ENCODE assay signal across 24 cellular contexts in the genomic region with DNA sequence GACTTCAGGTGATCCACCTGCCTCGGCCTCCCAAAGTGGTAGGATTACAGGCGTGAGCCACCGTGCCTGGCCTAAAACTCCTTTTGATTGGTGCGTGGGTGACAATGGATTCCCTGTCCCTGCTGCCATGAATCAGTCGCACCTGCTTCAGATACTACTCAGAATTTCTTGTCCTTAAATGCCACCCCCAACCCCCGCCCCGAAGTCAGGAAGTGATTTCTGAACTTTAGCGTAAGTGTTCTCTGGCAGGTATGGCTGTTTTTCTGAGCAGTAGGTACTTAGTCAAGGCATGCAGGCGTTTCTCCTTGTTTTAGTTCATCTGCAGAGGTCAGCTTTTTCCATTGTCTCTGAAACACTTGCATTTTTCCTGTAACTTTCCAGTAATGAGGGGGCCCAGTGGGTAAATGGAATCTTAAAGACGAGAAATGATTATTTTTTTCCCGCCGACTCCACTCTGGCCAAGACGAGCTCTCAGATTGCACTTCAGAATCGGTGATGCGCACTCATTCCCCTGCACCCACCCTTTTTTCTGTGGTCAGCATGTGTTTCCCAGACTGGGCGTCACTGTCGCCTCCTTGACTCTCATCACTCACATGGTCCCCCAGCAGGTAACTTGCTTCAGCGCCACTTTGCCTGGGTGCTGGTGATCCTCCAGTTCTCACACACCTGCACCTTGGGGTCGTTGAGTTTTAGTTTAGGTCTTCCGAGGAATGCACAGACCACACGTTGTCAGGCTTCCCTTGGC.
"Had no signal": no experiment of that assay in that cellular context is flagged by ENCODE, and none has a peak within 500 bp of the region (broad histone marks: within the 10 kb centered on the region; RNA-seq: fewer than 3 reads in every experiment).

No MANE protein-coding gene starts in this region.

- H3K27me3 Mint-ChIP-seq: effector memory CD8-positive, alpha-beta T cell had no signal

- H3K27me3 ChIP-seq: colonic mucosa, right atrium auricular region, transverse colon, upper lobe of right lung, uterus had no signal

- H3K27ac ChIP-seq: colonic mucosa, prostate gland, right atrium auricular region, thoracic aorta, transverse colon, upper lobe of right lung, uterus had no signal

- H3K9me3 ChIP-seq: colonic mucosa, mucosa of descending colon, prostate gland, right atrium auricular region, thoracic aorta, transverse colon, upper lobe of right lung, uterus had no signal

- H3K4me2 ChIP-seq: smooth muscle cell had no signal

- H3K27ac Mint-ChIP-seq: effector memory CD8-positive, alpha-beta T cell; memory B cell; mesothelial cell of epicardium; nephron; stimulated activated memory B cell treated with anti-CD40 and anti-IgM and Interleukin-4, amounts not matched to agents 10 μg/mL and 1 μg/mL and 100 μg/mL, for 72 hours; stimulated activated naive CD8-positive, alpha-beta T cell treated with anti-CD3 and anti-CD28 coated beads, Interleukin-15, Interleukin-2, amounts not matched to agents 100 ng/mL and 50 ng/mL, for 24 hours had no signal

- FAIRE-seq: endometrium, frontal cortex, kidney had no signal

- DNase-seq: colonic mucosa; effector memory CD8-positive, alpha-beta T cell; head of caudate nucleus; kidney; mucosa of descending colon; naive B cell; nucleus accumbens; stimulated activated CD4-positive, alpha-beta T cell treated with anti-CD3 and anti-CD28 coated beads, Interleukin-2, amount 100 ng/mL, for 24 hours; stimulated activated CD4-positive, alpha-beta T cell treated with anti-CD3 and anti-CD28 coated beads, Interleukin-4, amount 100 ng/mL, for 4 hours; transverse colon; upper lobe of right lung; uterus had no signal

- H3K4me1 ChIP-seq: colonic mucosa, prostate gland, right atrium auricular region, transverse colon, upper lobe of right lung, uterus had no signal

- H3K36me3 ChIP-seq: colonic mucosa, prostate gland, right atrium auricular region, transverse colon, upper lobe of right lung, uterus had no signal

- H3K4me3 ChIP-seq: colonic mucosa, lung, mucosa of descending colon, prostate gland, right atrium auricular region, smooth muscle cell, thoracic aorta, transverse colon, upper lobe of right lung, uterus had no signal

- H3K4me3 Mint-ChIP-seq: effector memory CD8-positive, alpha-beta T cell; memory B cell; mesothelial cell of epicardium; naive B cell; nephron; stimulated activated memory B cell treated with anti-CD40 and anti-IgM and Interleukin-4, amounts not matched to agents 10 μg/mL and 1 μg/mL and 100 μg/mL, for 72 hours; stimulated activated naive CD8-positive, alpha-beta T cell treated with anti-CD3 and anti-CD28 coated beads, Interleukin-15, Interleukin-2, amounts not matched to agents 100 ng/mL and 50 ng/mL, for 24 hours had no signal

- H3K36me3 Mint-ChIP-seq: memory B cell; naive B cell; stimulated activated memory B cell treated with anti-CD40 and anti-IgM and Interleukin-4, amounts not matched to agents 10 μg/mL and 1 μg/mL and 100 μg/mL, for 72 hours had no signal

- H3K4me1 Mint-ChIP-seq: memory B cell; mesothelial cell of epicardium; naive B cell; nephron; stimulated activated memory B cell treated with anti-CD40 and anti-IgM and Interleukin-4, amounts not matched to agents 10 μg/mL and 1 μg/mL and 100 μg/mL, for 72 hours had no signal
